In genomic region chr2:189580267-189580661, GRCh38 we compare ENCODE assay signal across 1 cellular context.
TF ChIP-seq lines count a peak whose summit lies in the region.

No MANE protein-coding gene starts in this region.

TF ChIP-seq in IMR-90, 13 proteins besides CTCF, POLR2A, EP300 and RAD21 (continued from another document):
- TF ChIP-seq CHD1 (IDR thresholded peaks at IDR 0.05; ENCODE audit: low read depth, low read length) (no peak), SMC3 (IDR thresholded peaks at IDR 0.05; ENCODE audit: low read depth, low read length) (no peak), FOS (IDR thresholded peaks at IDR 0.05; ENCODE audit: low read depth, low read length) (no peak)
